ENCODE assay signal across 2 cellular contexts in the genomic region with DNA sequence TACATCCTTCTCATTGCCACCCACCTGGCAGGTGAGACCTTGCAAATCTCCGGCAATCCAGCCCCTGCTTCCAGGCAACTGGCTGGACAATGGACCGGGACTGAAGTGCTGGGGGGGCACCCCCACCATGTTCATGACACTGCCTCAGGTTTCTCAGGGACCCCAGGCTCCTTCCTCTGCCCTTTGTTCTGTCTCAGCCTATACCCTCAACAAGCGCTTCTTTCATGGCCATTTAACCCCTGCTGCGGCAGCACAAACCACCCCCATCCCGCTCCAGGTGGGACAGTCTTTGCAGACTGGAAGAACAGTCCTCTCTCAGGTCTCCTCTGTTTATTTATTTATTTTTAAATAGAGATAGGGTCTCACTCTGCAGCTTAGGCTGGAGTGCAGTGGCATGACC.
TF ChIP-seq lines count a peak whose summit lies in the region.

No MANE protein-coding gene starts in this region.

TF ChIP-seq in GM23338, 12 proteins besides CTCF, POLR2A, EP300 and RAD21 (continued from another document):
- TF ChIP-seq REST (IDR thresholded peaks at IDR 0.05; ENCODE audit: unreplicated experiment) (no peak), NANOG (IDR thresholded peaks at IDR 0.05; ENCODE audit: borderline replicate concordance) (no peak), ZNF462 (CRISPR knock-in tag; IDR thresholded peaks at IDR 0.05) (no peak), CREB1 (CRISPR knock-in tag; IDR thresholded peaks at IDR 0.05; ENCODE audit: low read depth) (no peak), ETS1 (IDR thresholded peaks at IDR 0.05) (no peak), ZNF331 (CRISPR knock-in tag; IDR thresholded peaks at IDR 0.05; ENCODE audit: low read depth) (no peak), STAT1 (IDR thresholded peaks at IDR 0.05; ENCODE audit: unreplicated experiment) (no peak)

TF ChIP-seq in WTC11, 78 proteins besides CTCF, POLR2A, EP300 and RAD21 (continued from another document):
- TF ChIP-seq STAT6 (CRISPR knock-in tag; conservative IDR thresholded peaks at IDR 0.05; ENCODE audit: low read depth) (no peak), AR (CRISPR knock-in tag; IDR thresholded peaks at IDR 0.05) (no peak), HMGA2 (CRISPR knock-in tag; IDR thresholded peaks at IDR 0.05) (no peak), OVOL2 (CRISPR knock-in tag; IDR thresholded peaks at IDR 0.05; ENCODE audit: borderline replicate concordance) (no peak), ATF1 (CRISPR knock-in tag; IDR thresholded peaks at IDR 0.05) (no peak), CREB1 (CRISPR knock-in tag; IDR thresholded peaks at IDR 0.05) (no peak), NR1H2 (CRISPR knock-in tag; IDR thresholded peaks at IDR 0.05) (no peak), ZBTB21 (CRISPR knock-in tag; IDR thresholded peaks at IDR 0.05; ENCODE audit: borderline replicate concordance) (no peak), SMAD4 (CRISPR knock-in tag; IDR thresholded peaks at IDR 0.05) (no peak), SP1 (CRISPR knock-in tag; conservative IDR thresholded peaks at IDR 0.05) (no peak), NR3C1 (CRISPR knock-in tag; conservative IDR thresholded peaks at IDR 0.05; ENCODE audit: low read depth) (no peak), ZNF317 (CRISPR knock-in tag; IDR thresholded peaks at IDR 0.05; ENCODE audit: borderline replicate concordance, low read depth) (no peak)
- TF ChIP-seq, protein P1, sequence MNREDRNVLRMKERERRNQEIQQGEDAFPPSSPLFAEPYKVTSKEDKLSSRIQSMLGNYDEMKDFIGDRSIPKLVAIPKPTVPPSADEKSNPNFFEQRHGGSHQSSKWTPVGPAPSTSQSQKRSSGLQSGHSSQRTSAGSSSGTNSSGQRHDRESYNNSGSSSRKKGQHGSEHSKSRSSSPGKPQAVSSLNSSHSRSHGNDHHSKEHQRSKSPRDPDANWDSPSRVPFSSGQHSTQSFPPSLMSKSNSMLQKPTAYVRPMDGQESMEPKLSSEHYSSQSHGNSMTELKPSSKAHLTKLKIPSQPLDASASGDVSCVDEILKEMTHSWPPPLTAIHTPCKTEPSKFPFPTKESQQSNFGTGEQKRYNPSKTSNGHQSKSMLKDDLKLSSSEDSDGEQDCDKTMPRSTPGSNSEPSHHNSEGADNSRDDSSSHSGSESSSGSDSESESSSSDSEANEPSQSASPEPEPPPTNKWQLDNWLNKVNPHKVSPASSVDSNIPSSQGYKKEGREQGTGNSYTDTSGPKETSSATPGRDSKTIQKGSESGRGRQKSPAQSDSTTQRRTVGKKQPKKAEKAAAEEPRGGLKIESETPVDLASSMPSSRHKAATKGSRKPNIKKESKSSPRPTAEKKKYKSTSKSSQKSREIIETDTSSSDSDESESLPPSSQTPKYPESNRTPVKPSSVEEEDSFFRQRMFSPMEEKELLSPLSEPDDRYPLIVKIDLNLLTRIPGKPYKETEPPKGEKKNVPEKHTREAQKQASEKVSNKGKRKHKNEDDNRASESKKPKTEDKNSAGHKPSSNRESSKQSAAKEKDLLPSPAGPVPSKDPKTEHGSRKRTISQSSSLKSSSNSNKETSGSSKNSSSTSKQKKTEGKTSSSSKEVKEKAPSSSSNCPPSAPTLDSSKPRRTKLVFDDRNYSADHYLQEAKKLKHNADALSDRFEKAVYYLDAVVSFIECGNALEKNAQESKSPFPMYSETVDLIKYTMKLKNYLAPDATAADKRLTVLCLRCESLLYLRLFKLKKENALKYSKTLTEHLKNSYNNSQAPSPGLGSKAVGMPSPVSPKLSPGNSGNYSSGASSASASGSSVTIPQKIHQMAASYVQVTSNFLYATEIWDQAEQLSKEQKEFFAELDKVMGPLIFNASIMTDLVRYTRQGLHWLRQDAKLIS (CRISPR knock-in tag; IDR thresholded peaks at IDR 0.05; ENCODE audit: borderline replicate concordance), result no peak
